9 cellular contexts compared by ENCODE assay signal in genomic region chr3:194322701-194323174, GRCh38. TPM values are rescaled to one million over a fixed set of nuclear protein-coding genes. Genes with fewer than 3 reads are reported as not detected.
DNase-seq lines count a peak whose midpoint lies in the region; ATAC-seq and TF ChIP-seq lines count a peak whose summit lies in the region.
"Had no signal": no experiment of that assay in that cellular context is flagged by ENCODE, and none has a peak within 500 bp of the region (broad histone marks: within the 10 kb centered on the region; RNA-seq: fewer than 3 reads in every experiment).

No MANE protein-coding gene starts in this region.

- no peak overlapping the region for H3K4me3 ChIP-seq in hepatocyte
- H3K4me3 ChIP-seq: colonic mucosa had no signal

- H3K4me1 Mint-ChIP-seq in Calu3 (ENCODE audit: low read depth, unreplicated experiment): peaks cover 39% of the 10 kb centered on the region

- CTCF ChIA-PET in Calu3 (lab: Charles Lee): interaction anchor here (0.6 to 1.9 kb wide), 16 partner anchors 11 to 1807 kb away, joined by 3 to 10 read pairs (median 4); partner anchors contain the start of gene HES1

- peak overlapping the region; percentile 51 for H3K4me2 ChIP-seq in hepatocyte

- no peak overlapping the region for H3K4me3 Mint-ChIP-seq in Calu3 (ENCODE audit: low read depth, unreplicated experiment)

- H3K79me2 ChIP-seq in hepatocyte: no peaks in the 10 kb centered on the region

- no peaks in the 10 kb centered on the region for H3K27me3 Mint-ChIP-seq in Calu3 (ENCODE audit: unreplicated experiment)

- no peaks in the 10 kb centered on the region for H3K27me3 ChIP-seq in hepatocyte
- H3K27me3 ChIP-seq: colonic mucosa had no signal

- H3K9me2 ChIP-seq in hepatocyte (replicated peaks; ENCODE audit: insufficient read depth): no peaks in the 10 kb centered on the region

- no peak for TF ChIP-seq CTCF in Calu3 (IDR thresholded peaks at IDR 0.05; ENCODE audit: unreplicated experiment)
- TF ChIP-seq CTCF in hepatocyte (IDR thresholded peaks at IDR 0.05; ENCODE audit: poor library complexity): no peak

- DNase-seq in 8988T (peak; percentile 96), Calu3 (peak; percentile 95), SW 1271 (lab: John Stamatoyannopoulos, UW) (peak; percentile 71 to 88), hepatocyte (ENCODE audit: low spot score) (peak; percentile 78), NCI-H1092 (lab: John Stamatoyannopoulos, UW) (no peak), NCI-H526 treated with DMSO at 0.1 percent for 48 hours (lab: John Stamatoyannopoulos, UW) (no peak)
- DNase-seq: colonic mucosa had no signal

- no peaks in the 10 kb centered on the region for H4K20me1 ChIP-seq in hepatocyte (ENCODE audit: insufficient read depth, poor library complexity, severe bottlenecking)

- ATAC-seq in HG03095 (IDR thresholded peaks at IDR 0.05; ENCODE audit: unreplicated experiment) (no peak), HG03571 (IDR thresholded peaks at IDR 0.05; ENCODE audit: unreplicated experiment) (no peak)

- peaks cover 2% of the 10 kb centered on the region for H3K36me3 Mint-ChIP-seq in Calu3 (ENCODE audit: insufficient read depth, unreplicated experiment)

- no peak overlapping the region for H3K27ac Mint-ChIP-seq in Calu3 (ENCODE audit: unreplicated experiment)

- H3K9me3 ChIP-seq in hepatocyte (ENCODE audit: low read depth): no peaks in the 10 kb centered on the region
- H3K9me3 ChIP-seq: colonic mucosa had no signal

- no TSS peak for BruUV-seq in Calu3 (replicated peaks; lab: Mats Ljungman, UMichigan)

- intact Hi-C loops in Calu3 (cut with micrococcal nuclease; ENCODE audit: unreplicated experiment): loop anchor here (2.0 to 5.0 kb wide), 4 partner anchors 184 to 480 kb away; no protein-coding TSS in a partner anchor

- no peaks in the 10 kb centered on the region for H3K36me3 ChIP-seq in hepatocyte (replicated peaks; ENCODE audit: insufficient read depth, low read depth)
- H3K36me3 ChIP-seq: colonic mucosa had no signal

- peaks cover 31% of the 10 kb centered on the region for H3K4me1 ChIP-seq in hepatocyte (ENCODE audit: insufficient read depth)

- peaks cover 8% of the 10 kb centered on the region for H3K9me3 Mint-ChIP-seq in Calu3 (ENCODE audit: low read depth, unreplicated experiment)

- WGBS in hepatocyte (ENCODE audit: low lambda C conversion rate, missing lambda C conversion rate): 67% methylated on average over 17 of the region's 17 CpGs

- no peak overlapping the region for H2AFZ ChIP-seq in hepatocyte

- H3K27ac ChIP-seq in hepatocyte: peak overlapping the region; percentile 79
- H3K27ac ChIP-seq: colonic mucosa had no signal

RNA-seq across cellular contexts. Expression of gene CPN2, which starts 28.4 kb away (rescaled TPM):
- not detected in 2 replicates for total RNA-seq in Calu3 (2022)
- 3.3 and 3.5 TPM in 2 replicates for total RNA-seq in hepatocyte
- 2.2 and 4.6 TPM in 2 replicates for polyA plus RNA-seq in hepatocyte

RNA-seq across cellular contexts. Expression of gene LRRC15, which starts 46.8 kb away (rescaled TPM):
- total RNA-seq in Calu3 (2022) (0.05 TPM in 1 of 2 replicates, not detected in the other), hepatocyte (not detected in 2 replicates)
- not detected in 2 replicates for polyA plus RNA-seq in hepatocyte

Comparison
In these comparisons a context has a peak if more than half of its experiments do, and no peak if none do; other contexts are left out.
1. DNase-seq: peak in 8988T (single experiment), Calu3 (single experiment), SW 1271 (2 of 2) and hepatocyte (single experiment); none in NCI-H1092 (single experiment) and NCI-H526 treated with DMSO at 0.1 percent for 48 hours (single experiment).